9 cellular contexts compared by ENCODE assay signal in genomic region chr1:16107039-16107438, GRCh38. TPM values are rescaled to one million over a fixed set of nuclear protein-coding genes. Genes with fewer than 3 reads are reported as not detected.
"Had no signal": no experiment of that assay in that cellular context is flagged by ENCODE, and none has a peak within 500 bp of the region (broad histone marks: within the 10 kb centered on the region; RNA-seq: fewer than 3 reads in every experiment).

No MANE protein-coding gene starts in this region.

RNA-seq across cellular contexts. Expression of gene FAM131C, which starts 33.6 kb away (rescaled TPM):
- total RNA-seq: T-helper 17 cell had no signal

RNA-seq across cellular contexts. Expression of gene EPHA2, which starts 48.8 kb away (rescaled TPM):
- total RNA-seq: activated CD4-positive, alpha-beta memory T cell treated with anti-CD3 and anti-CD28 coated beads, Interleukin-2, amount 10 ng/mL, durations not matched to agents 7 days and 5 days; activated CD4-positive, alpha-beta T cell treated with anti-CD3 and anti-CD28 coated beads, Interleukin-2, amount 10 ng/mL, durations not matched to agents 7 days and 5 days; activated CD8-positive, alpha-beta memory T cell treated with anti-CD3 and anti-CD28 coated beads, Interleukin-2, amount 10 ng/mL, durations not matched to agents 7 days and 5 days; activated CD8-positive, alpha-beta T cell treated with anti-CD3 and anti-CD28 coated beads, Interleukin-2, amount 10 ng/mL, durations not matched to agents 7 days and 5 days; activated naive CD8-positive, alpha-beta T cell treated with anti-CD3 and anti-CD28 coated beads, Interleukin-2, amount 10 ng/mL, durations not matched to agents 7 days and 5 days; activated T-helper 2 cell treated with anti-CD3 and anti-CD28 coated beads, Interferon-gamma antibody, Interleukin-2, Interleukin-4, amounts not matched to agents 10 μg/mL and 5 μg/mL and 100 μg/mL, durations not matched to agents 14 hours and 24 hours and 36 hours; T-helper 1 cell treated with Interleukin-12 subunit alpha and Interleukin-12 subunit beta and Interleukin-4 antibody, amounts not matched to agents 30 ng/mL and 1 ng/mL, for 36 hours; T-helper 17 cell; T-helper 2 cell treated with Interferon-gamma antibody and Interleukin-4, amounts not matched to agents 100 ng/mL and 5 ng/mL, for 36 hours had no signal
